ENCODE assay signal across 1 cellular context in the genomic region with DNA sequence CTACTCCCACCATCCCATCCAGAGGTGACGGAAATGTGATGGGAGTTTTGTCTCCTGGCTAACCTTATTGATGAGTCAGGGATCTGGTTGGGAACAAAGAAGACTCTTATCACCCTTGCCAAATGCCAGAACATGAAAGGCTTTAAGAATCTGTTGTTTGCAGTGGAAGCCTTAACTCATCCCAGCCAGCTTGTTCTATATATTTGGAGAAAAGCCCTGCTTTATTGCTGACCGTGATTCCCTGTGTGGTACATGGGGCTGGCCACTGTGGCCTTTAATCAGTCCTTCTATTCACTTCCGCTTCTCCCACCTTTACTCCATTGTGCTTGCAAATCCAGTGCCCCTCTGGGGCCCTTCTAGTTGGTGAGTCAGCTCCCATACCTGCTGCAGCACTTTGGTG.
TF ChIP-seq lines count a peak whose summit lies in the region.

No MANE protein-coding gene starts in this region.

TF ChIP-seq in GM23338, 12 proteins besides CTCF, POLR2A, EP300 and RAD21 (continued from another document):
- TF ChIP-seq, protein P1, sequence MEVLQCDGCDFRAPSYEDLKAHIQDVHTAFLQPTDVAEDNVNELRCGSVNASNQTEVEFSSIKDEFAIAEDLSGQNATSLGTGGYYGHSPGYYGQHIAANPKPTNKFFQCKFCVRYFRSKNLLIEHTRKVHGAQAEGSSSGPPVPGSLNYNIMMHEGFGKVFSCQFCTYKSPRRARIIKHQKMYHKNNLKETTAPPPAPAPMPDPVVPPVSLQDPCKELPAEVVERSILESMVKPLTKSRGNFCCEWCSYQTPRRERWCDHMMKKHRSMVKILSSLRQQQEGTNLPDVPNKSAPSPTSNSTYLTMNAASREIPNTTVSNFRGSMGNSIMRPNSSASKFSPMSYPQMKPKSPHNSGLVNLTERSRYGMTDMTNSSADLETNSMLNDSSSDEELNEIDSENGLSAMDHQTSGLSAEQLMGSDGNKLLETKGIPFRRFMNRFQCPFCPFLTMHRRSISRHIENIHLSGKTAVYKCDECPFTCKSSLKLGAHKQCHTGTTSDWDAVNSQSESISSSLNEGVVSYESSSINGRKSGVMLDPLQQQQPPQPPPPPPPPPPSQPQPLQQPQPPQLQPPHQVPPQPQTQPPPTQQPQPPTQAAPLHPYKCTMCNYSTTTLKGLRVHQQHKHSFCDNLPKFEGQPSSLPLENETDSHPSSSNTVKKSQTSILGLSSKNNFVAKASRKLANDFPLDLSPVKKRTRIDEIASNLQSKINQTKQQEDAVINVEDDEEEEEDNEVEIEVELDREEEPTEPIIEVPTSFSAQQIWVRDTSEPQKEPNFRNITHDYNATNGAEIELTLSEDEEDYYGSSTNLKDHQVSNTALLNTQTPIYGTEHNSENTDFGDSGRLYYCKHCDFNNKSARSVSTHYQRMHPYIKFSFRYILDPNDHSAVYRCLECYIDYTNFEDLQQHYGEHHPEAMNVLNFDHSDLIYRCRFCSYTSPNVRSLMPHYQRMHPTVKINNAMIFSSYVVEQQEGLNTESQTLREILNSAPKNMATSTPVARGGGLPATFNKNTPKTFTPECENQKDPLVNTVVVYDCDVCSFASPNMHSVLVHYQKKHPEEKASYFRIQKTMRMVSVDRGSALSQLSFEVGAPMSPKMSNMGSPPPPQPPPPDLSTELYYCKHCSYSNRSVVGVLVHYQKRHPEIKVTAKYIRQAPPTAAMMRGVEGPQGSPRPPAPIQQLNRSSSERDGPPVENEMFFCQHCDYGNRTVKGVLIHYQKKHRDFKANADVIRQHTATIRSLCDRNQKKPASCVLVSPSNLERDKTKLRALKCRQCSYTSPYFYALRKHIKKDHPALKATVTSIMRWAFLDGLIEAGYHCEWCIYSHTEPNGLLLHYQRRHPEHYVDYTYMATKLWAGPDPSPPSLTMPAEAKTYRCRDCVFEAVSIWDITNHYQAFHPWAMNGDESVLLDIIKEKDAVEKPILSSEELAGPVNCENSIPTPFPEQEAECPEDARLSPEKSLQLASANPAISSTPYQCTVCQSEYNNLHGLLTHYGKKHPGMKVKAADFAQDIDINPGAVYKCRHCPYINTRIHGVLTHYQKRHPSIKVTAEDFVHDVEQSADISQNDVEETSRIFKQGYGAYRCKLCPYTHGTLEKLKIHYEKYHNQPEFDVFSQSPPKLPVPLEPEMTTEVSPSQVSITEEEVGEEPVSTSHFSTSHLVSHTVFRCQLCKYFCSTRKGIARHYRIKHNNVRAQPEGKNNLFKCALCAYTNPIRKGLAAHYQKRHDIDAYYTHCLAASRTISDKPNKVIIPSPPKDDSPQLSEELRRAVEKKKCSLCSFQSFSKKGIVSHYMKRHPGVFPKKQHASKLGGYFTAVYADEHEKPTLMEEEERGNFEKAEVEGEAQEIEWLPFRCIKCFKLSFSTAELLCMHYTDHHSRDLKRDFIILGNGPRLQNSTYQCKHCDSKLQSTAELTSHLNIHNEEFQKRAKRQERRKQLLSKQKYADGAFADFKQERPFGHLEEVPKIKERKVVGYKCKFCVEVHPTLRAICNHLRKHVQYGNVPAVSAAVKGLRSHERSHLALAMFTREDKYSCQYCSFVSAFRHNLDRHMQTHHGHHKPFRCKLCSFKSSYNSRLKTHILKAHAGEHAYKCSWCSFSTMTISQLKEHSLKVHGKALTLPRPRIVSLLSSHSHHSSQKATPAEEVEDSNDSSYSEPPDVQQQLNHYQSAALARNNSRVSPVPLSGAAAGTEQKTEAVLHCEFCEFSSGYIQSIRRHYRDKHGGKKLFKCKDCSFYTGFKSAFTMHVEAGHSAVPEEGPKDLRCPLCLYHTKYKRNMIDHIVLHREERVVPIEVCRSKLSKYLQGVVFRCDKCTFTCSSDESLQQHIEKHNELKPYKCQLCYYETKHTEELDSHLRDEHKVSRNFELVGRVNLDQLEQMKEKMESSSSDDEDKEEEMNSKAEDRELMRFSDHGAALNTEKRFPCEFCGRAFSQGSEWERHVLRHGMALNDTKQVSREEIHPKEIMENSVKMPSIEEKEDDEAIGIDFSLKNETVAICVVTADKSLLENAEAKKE (CRISPR knock-in tag; IDR thresholded peaks at IDR 0.05), result no peak
- TF ChIP-seq ZNF331 (CRISPR knock-in tag; IDR thresholded peaks at IDR 0.05; ENCODE audit: low read depth), result no peak
- no peak for TF ChIP-seq NANOG (IDR thresholded peaks at IDR 0.05; ENCODE audit: borderline replicate concordance)
- TF ChIP-seq, protein P2, sequence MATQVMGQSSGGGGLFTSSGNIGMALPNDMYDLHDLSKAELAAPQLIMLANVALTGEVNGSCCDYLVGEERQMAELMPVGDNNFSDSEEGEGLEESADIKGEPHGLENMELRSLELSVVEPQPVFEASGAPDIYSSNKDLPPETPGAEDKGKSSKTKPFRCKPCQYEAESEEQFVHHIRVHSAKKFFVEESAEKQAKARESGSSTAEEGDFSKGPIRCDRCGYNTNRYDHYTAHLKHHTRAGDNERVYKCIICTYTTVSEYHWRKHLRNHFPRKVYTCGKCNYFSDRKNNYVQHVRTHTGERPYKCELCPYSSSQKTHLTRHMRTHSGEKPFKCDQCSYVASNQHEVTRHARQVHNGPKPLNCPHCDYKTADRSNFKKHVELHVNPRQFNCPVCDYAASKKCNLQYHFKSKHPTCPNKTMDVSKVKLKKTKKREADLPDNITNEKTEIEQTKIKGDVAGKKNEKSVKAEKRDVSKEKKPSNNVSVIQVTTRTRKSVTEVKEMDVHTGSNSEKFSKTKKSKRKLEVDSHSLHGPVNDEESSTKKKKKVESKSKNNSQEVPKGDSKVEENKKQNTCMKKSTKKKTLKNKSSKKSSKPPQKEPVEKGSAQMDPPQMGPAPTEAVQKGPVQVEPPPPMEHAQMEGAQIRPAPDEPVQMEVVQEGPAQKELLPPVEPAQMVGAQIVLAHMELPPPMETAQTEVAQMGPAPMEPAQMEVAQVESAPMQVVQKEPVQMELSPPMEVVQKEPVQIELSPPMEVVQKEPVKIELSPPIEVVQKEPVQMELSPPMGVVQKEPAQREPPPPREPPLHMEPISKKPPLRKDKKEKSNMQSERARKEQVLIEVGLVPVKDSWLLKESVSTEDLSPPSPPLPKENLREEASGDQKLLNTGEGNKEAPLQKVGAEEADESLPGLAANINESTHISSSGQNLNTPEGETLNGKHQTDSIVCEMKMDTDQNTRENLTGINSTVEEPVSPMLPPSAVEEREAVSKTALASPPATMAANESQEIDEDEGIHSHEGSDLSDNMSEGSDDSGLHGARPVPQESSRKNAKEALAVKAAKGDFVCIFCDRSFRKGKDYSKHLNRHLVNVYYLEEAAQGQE (IDR thresholded peaks at IDR 0.05; ENCODE audit: unreplicated experiment), result no peak
- TF ChIP-seq EZH2phosphoT487 (IDR thresholded peaks at IDR 0.05; ENCODE audit: unreplicated experiment), result no peak
- no peak for TF ChIP-seq CREB1 (CRISPR knock-in tag; IDR thresholded peaks at IDR 0.05; ENCODE audit: low read depth)
